ENCODE assay signal across 1 cellular context in the genomic region with DNA sequence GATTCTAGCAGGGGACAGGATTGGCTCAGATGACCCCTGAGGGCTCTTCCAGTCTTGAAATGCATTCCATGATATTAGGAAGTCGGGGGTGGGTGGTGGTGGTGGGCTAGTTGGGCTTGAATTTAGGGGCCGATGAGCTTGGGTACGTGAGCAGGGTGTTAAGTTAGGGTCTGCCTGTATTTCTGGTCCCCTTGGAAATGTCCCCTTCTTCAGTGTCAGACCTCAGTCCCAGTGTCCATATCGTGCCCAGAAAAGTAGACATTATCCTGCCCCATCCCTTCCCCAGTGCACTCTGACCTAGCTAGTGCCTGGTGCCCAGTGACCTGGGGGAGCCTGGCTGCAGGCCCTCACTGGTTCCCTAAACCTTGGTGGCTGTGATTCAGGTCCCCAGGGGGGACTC.
TF ChIP-seq lines count a peak whose summit lies in the region.

No MANE protein-coding gene starts in this region.

TF ChIP-seq in GM12878, 131 proteins besides CTCF, POLR2A, EP300 and RAD21:
- TF ChIP-seq LARP7 (IDR thresholded peaks at IDR 0.05) (no peak), SRF (IDR thresholded peaks at IDR 0.05; ENCODE audit: low read depth in 2 of 2, low read length in 2 of 2) (no peak), MXI1 (IDR thresholded peaks at IDR 0.05; ENCODE audit: low read depth, low read length) (no peak), CBX5 (IDR thresholded peaks at IDR 0.05; ENCODE audit: low read depth) (no peak), SMAD1 (IDR thresholded peaks at IDR 0.05; ENCODE audit: low read depth, partially characterized antibody) (no peak), SMAD5 (IDR thresholded peaks at IDR 0.05; ENCODE audit: low read depth) (no peak), ZZZ3 (IDR thresholded peaks at IDR 0.05; ENCODE audit: control insufficient read depth, insufficient read length, low read depth) (no peak), MYC (IDR thresholded peaks at IDR 0.05; ENCODE audit: insufficient read depth, insufficient read length, insufficient replicate concordance, low read length, severe bottlenecking) (no peak), SPI1 (IDR thresholded peaks at IDR 0.05; ENCODE audit: borderline replicate concordance, insufficient read depth, low read depth, low read length) (no peak), EED (IDR thresholded peaks at IDR 0.05; ENCODE audit: low read depth) (no peak), KDM1A (IDR thresholded peaks at IDR 0.05; ENCODE audit: borderline replicate concordance) (no peak), ZNF274 (IDR thresholded peaks at IDR 0.05; ENCODE audit: insufficient read depth, insufficient read length) (no peak), TBL1XR1 (IDR thresholded peaks at IDR 0.05; ENCODE audit: low read depth, low read length) (no peak), RBBP5 (conservative IDR thresholded peaks at IDR 0.05) (no peak)
- TF ChIP-seq, protein P1, sequence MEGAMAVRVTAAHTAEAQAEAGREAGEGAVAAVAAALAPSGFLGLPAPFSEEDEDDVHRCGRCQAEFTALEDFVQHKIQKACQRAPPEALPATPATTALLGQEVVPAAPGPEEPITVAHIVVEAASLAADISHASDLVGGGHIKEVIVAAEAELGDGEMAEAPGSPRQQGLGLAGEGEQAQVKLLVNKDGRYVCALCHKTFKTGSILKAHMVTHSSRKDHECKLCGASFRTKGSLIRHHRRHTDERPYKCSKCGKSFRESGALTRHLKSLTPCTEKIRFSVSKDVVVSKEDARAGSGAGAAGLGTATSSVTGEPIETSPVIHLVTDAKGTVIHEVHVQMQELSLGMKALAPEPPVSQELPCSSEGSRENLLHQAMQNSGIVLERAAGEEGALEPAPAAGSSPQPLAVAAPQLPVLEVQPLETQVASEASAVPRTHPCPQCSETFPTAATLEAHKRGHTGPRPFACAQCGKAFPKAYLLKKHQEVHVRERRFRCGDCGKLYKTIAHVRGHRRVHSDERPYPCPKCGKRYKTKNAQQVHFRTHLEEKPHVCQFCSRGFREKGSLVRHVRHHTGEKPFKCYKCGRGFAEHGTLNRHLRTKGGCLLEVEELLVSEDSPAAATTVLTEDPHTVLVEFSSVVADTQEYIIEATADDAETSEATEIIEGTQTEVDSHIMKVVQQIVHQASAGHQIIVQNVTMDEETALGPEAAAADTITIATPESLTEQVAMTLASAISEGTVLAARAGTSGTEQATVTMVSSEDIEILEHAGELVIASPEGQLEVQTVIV (IDR thresholded peaks at IDR 0.05; ENCODE audit: borderline replicate concordance, partially characterized antibody): no peak
- TF ChIP-seq, protein P2, sequence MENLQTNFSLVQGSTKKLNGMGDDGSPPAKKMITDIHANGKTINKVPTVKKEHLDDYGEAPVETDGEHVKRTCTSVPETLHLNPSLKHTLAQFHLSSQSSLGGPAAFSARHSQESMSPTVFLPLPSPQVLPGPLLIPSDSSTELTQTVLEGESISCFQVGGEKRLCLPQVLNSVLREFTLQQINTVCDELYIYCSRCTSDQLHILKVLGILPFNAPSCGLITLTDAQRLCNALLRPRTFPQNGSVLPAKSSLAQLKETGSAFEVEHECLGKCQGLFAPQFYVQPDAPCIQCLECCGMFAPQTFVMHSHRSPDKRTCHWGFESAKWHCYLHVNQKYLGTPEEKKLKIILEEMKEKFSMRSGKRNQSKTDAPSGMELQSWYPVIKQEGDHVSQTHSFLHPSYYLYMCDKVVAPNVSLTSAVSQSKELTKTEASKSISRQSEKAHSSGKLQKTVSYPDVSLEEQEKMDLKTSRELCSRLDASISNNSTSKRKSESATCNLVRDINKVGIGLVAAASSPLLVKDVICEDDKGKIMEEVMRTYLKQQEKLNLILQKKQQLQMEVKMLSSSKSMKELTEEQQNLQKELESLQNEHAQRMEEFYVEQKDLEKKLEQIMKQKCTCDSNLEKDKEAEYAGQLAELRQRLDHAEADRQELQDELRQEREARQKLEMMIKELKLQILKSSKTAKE (IDR thresholded peaks at IDR 0.05; ENCODE audit: low read depth, poor library complexity, severe bottlenecking): no peak
- TF ChIP-seq, protein P3, sequence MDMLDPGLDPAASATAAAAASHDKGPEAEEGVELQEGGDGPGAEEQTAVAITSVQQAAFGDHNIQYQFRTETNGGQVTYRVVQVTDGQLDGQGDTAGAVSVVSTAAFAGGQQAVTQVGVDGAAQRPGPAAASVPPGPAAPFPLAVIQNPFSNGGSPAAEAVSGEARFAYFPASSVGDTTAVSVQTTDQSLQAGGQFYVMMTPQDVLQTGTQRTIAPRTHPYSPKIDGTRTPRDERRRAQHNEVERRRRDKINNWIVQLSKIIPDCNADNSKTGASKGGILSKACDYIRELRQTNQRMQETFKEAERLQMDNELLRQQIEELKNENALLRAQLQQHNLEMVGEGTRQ (IDR thresholded peaks at IDR 0.05; ENCODE audit: borderline replicate concordance, low read depth, low read length): no peak
- TF ChIP-seq, protein P4, sequence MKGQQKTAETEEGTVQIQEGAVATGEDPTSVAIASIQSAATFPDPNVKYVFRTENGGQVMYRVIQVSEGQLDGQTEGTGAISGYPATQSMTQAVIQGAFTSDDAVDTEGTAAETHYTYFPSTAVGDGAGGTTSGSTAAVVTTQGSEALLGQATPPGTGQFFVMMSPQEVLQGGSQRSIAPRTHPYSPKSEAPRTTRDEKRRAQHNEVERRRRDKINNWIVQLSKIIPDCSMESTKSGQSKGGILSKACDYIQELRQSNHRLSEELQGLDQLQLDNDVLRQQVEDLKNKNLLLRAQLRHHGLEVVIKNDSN (IDR thresholded peaks at IDR 0.05; ENCODE audit: borderline replicate concordance, extremely low read length, insufficient read depth, low read depth, low read length): no peak
- TF ChIP-seq, protein P5, sequence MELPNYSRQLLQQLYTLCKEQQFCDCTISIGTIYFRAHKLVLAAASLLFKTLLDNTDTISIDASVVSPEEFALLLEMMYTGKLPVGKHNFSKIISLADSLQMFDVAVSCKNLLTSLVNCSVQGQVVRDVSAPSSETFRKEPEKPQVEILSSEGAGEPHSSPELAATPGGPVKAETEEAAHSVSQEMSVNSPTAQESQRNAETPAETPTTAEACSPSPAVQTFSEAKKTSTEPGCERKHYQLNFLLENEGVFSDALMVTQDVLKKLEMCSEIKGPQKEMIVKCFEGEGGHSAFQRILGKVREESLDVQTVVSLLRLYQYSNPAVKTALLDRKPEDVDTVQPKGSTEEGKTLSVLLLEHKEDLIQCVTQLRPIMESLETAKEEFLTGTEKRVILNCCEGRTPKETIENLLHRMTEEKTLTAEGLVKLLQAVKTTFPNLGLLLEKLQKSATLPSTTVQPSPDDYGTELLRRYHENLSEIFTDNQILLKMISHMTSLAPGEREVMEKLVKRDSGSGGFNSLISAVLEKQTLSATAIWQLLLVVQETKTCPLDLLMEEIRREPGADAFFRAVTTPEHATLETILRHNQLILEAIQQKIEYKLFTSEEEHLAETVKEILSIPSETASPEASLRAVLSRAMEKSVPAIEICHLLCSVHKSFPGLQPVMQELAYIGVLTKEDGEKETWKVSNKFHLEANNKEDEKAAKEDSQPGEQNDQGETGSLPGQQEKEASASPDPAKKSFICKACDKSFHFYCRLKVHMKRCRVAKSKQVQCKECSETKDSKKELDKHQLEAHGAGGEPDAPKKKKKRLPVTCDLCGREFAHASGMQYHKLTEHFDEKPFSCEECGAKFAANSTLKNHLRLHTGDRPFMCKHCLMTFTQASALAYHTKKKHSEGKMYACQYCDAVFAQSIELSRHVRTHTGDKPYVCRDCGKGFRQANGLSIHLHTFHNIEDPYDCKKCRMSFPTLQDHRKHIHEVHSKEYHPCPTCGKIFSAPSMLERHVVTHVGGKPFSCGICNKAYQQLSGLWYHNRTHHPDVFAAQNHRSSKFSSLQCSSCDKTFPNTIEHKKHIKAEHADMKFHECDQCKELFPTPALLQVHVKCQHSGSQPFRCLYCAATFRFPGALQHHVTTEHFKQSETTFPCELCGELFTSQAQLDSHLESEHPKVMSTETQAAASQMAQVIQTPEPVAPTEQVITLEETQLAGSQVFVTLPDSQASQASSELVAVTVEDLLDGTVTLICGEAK (IDR thresholded peaks at IDR 0.05; ENCODE audit: borderline replicate concordance): no peak
- TF ChIP-seq, protein P6, sequence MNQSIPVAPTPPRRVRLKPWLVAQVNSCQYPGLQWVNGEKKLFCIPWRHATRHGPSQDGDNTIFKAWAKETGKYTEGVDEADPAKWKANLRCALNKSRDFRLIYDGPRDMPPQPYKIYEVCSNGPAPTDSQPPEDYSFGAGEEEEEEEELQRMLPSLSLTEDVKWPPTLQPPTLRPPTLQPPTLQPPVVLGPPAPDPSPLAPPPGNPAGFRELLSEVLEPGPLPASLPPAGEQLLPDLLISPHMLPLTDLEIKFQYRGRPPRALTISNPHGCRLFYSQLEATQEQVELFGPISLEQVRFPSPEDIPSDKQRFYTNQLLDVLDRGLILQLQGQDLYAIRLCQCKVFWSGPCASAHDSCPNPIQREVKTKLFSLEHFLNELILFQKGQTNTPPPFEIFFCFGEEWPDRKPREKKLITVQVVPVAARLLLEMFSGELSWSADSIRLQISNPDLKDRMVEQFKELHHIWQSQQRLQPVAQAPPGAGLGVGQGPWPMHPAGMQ (IDR thresholded peaks at IDR 0.05; ENCODE audit: borderline replicate concordance): no peak
